ENCODE assay signal across 1 cellular context in the genomic region with DNA sequence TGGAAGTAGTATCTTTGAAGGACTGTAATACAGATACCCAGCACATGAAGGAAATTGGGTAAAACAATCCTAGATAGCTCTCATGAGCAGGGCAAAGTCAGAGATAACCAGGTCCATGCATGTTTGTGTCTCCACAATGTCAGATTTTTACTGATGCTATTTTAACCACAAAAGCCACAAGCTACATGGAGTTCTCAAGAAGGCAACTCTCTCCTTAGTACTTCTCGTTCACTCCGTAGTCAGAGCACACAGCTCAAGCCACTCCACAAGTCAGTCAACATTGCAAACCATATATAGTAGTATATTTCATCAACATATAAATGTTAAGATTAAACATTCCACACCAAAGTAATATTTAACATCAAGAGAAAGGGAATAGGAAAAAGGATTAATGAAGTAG.
TF ChIP-seq lines count a peak whose summit lies in the region.

No MANE protein-coding gene starts in this region.

TF ChIP-seq in K562, 482 proteins besides CTCF, POLR2A, EP300 and RAD21 (continued from another document and continues in another):
- TF ChIP-seq HMBOX1 (IDR thresholded peaks at IDR 0.05) (peak; percentile 91), NFATC3 (IDR thresholded peaks at IDR 0.05) (no peak), FOSL1 (tag; conservative IDR thresholded peaks at IDR 0.05) (0 out of 2 replicates have a peak, but pooled peaks have one; percentile 30), ZNF77 (CRISPR knock-in tag; IDR thresholded peaks at IDR 0.05) (no peak), HCFC1 (IDR thresholded peaks at IDR 0.05; ENCODE audit: low read depth, low read length) (no peak), GABPB2 (CRISPR knock-in tag; conservative IDR thresholded peaks at IDR 0.05) (no peak), RCOR1 (IDR thresholded peaks at IDR 0.05; ENCODE audit: borderline replicate concordance in 1 of 2, low read depth in 2 of 2, low read length in 2 of 2) (peak in 1 of 2 experiments; percentile 98; a peak in 3 of 4 replicates), KDM2B (CRISPR knock-in tag; IDR thresholded peaks at IDR 0.05) (no peak), ZNF655 (CRISPR knock-in tag; IDR thresholded peaks at IDR 0.05) (no peak), NRF1 (conservative IDR thresholded peaks at IDR 0.05 in 1 of 2, IDR thresholded peaks at IDR 0.05 in 1 of 2) (no peak; a peak in 1 of 4 replicates), SMAD2 (IDR thresholded peaks at IDR 0.05; ENCODE audit: low read depth, low read length) (no peak), SREBF1 (IDR thresholded peaks at IDR 0.05; ENCODE audit: borderline replicate concordance, low read depth, low read length) (no peak), KAT7 (CRISPR knock-in tag; IDR thresholded peaks at IDR 0.05; ENCODE audit: borderline replicate concordance) (no peak), ZNF699 (CRISPR knock-in tag; IDR thresholded peaks at IDR 0.05; ENCODE audit: insufficient replicate concordance) (no peak), XRCC3 (IDR thresholded peaks at IDR 0.05) (no peak), ZKSCAN1 (IDR thresholded peaks at IDR 0.05; ENCODE audit: low read depth, low read length) (no peak), CBX3 (IDR thresholded peaks at IDR 0.05; ENCODE audit: borderline replicate concordance in 1 of 2, low read length in 2 of 2) (no peak), GTF2F1 (IDR thresholded peaks at IDR 0.05; ENCODE audit: low read depth, low read length) (no peak), ELF1 (tag; IDR thresholded peaks at IDR 0.05) (0 out of 2 replicates have a peak, but pooled peaks have one; percentile 0), SLC30A9 (CRISPR knock-in tag; IDR thresholded peaks at IDR 0.05) (no peak), ZNF830 (CRISPR knock-in tag; IDR thresholded peaks at IDR 0.05) (no peak), PHF20 (IDR thresholded peaks at IDR 0.05; ENCODE audit: partially characterized antibody) (no peak), TEAD1 (CRISPR knock-in tag; IDR thresholded peaks at IDR 0.05) (peak in 1 of 2 experiments; percentile 80; a peak in 2 of 4 replicates), ZNF133 (CRISPR knock-in tag; IDR thresholded peaks at IDR 0.05) (no peak), TAF7 (tag; IDR thresholded peaks at IDR 0.05) (no peak), POLR2AphosphoS5 (IDR thresholded peaks at IDR 0.05; ENCODE audit: control insufficient read depth, insufficient read depth, low read depth, low read length) (no peak), MAFK (IDR thresholded peaks at IDR 0.05; ENCODE audit: low read length) (no peak), MCM5 (IDR thresholded peaks at IDR 0.05; ENCODE audit: low read depth) (no peak), ZNF57 (CRISPR knock-in tag; IDR thresholded peaks at IDR 0.05) (no peak), GABPA (tag; conservative IDR thresholded peaks at IDR 0.05; ENCODE audit: low read depth) (0 out of 2 replicates have a peak, but pooled peaks have one; percentile 7), TCF3 (CRISPR knock-in tag; IDR thresholded peaks at IDR 0.05) (peak; percentile 46), ESRRB (CRISPR knock-in tag; IDR thresholded peaks at IDR 0.05; ENCODE audit: borderline replicate concordance) (no peak), DNMT1 (IDR thresholded peaks at IDR 0.05) (no peak), ZNF184 (CRISPR knock-in tag; IDR thresholded peaks at IDR 0.05) (no peak), RAD51 (IDR thresholded peaks at IDR 0.05; ENCODE audit: borderline replicate concordance, low read depth) (no peak), TFE3 (CRISPR knock-in tag; IDR thresholded peaks at IDR 0.05) (no peak), CHCHD3 (CRISPR knock-in tag; IDR thresholded peaks at IDR 0.05) (no peak), EHMT2 (IDR thresholded peaks at IDR 0.05) (no peak), CHD4 (IDR thresholded peaks at IDR 0.05; ENCODE audit: insufficient read depth, insufficient replicate concordance, low read depth, low read length, poor library complexity, severe bottlenecking) (no peak), CBFB (CRISPR knock-in tag; IDR thresholded peaks at IDR 0.05) (0 out of 2 replicates have a peak, but pooled peaks have one; percentile 47), NFE2L1 (tag; IDR thresholded peaks at IDR 0.05; ENCODE audit: borderline replicate concordance, low read depth) (no peak), SMARCE1 (IDR thresholded peaks at IDR 0.05) (0 out of 2 replicates have a peak, but pooled peaks have one; percentile 8), CHD2 (IDR thresholded peaks at IDR 0.05; ENCODE audit: low read depth, low read length) (no peak), SMARCB1 (IDR thresholded peaks at IDR 0.05; ENCODE audit: insufficient read length, low read depth) (no peak), HDGF (IDR thresholded peaks at IDR 0.05) (no peak)
- TF ChIP-seq, protein P1, sequence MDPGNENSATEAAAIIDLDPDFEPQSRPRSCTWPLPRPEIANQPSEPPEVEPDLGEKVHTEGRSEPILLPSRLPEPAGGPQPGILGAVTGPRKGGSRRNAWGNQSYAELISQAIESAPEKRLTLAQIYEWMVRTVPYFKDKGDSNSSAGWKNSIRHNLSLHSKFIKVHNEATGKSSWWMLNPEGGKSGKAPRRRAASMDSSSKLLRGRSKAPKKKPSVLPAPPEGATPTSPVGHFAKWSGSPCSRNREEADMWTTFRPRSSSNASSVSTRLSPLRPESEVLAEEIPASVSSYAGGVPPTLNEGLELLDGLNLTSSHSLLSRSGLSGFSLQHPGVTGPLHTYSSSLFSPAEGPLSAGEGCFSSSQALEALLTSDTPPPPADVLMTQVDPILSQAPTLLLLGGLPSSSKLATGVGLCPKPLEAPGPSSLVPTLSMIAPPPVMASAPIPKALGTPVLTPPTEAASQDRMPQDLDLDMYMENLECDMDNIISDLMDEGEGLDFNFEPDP (CRISPR knock-in tag; IDR thresholded peaks at IDR 0.05), result no peak
- TF ChIP-seq, protein P2, sequence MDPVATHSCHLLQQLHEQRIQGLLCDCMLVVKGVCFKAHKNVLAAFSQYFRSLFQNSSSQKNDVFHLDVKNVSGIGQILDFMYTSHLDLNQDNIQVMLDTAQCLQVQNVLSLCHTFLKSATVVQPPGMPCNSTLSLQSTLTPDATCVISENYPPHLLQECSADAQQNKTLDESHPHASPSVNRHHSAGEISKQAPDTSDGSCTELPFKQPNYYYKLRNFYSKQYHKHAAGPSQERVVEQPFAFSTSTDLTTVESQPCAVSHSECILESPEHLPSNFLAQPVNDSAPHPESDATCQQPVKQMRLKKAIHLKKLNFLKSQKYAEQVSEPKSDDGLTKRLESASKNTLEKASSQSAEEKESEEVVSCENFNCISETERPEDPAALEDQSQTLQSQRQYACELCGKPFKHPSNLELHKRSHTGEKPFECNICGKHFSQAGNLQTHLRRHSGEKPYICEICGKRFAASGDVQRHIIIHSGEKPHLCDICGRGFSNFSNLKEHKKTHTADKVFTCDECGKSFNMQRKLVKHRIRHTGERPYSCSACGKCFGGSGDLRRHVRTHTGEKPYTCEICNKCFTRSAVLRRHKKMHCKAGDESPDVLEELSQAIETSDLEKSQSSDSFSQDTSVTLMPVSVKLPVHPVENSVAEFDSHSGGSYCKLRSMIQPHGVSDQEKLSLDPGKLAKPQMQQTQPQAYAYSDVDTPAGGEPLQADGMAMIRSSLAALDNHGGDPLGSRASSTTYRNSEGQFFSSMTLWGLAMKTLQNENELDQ (CRISPR knock-in tag; IDR thresholded peaks at IDR 0.05; ENCODE audit: borderline replicate concordance), result no peak
- TF ChIP-seq, protein P3, sequence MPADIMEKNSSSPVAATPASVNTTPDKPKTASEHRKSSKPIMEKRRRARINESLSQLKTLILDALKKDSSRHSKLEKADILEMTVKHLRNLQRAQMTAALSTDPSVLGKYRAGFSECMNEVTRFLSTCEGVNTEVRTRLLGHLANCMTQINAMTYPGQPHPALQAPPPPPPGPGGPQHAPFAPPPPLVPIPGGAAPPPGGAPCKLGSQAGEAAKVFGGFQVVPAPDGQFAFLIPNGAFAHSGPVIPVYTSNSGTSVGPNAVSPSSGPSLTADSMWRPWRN (IDR thresholded peaks at IDR 0.05; ENCODE audit: low read depth), result no peak
- TF ChIP-seq, protein P4, sequence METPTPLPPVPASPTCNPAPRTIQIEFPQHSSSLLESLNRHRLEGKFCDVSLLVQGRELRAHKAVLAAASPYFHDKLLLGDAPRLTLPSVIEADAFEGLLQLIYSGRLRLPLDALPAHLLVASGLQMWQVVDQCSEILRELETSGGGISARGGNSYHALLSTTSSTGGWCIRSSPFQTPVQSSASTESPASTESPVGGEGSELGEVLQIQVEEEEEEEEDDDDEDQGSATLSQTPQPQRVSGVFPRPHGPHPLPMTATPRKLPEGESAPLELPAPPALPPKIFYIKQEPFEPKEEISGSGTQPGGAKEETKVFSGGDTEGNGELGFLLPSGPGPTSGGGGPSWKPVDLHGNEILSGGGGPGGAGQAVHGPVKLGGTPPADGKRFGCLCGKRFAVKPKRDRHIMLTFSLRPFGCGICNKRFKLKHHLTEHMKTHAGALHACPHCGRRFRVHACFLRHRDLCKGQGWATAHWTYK (CRISPR knock-in tag; IDR thresholded peaks at IDR 0.05), result 0 out of 2 replicates have a peak, but pooled peaks have one; percentile 7
- TF ChIP-seq, protein P5, sequence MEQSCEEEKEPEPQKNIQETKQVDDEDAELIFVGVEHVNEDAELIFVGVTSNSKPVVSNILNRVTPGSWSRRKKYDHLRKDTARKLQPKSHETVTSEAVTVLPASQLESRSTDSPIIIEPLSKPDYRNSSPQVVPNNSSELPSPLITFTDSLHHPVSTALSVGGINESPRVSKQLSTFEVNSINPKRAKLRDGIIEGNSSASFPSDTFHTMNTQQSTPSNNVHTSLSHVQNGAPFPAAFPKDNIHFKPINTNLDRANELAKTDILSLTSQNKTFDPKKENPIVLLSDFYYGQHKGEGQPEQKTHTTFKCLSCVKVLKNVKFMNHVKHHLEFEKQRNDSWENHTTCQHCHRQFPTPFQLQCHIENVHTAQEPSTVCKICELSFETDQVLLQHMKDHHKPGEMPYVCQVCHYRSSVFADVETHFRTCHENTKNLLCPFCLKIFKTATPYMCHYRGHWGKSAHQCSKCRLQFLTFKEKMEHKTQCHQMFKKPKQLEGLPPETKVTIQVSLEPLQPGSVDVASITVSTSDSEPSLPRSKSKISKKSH (CRISPR knock-in tag; IDR thresholded peaks at IDR 0.05), result no peak
